Comparison of ENCODE assay signal across 1 cellular context in the genomic region with DNA sequence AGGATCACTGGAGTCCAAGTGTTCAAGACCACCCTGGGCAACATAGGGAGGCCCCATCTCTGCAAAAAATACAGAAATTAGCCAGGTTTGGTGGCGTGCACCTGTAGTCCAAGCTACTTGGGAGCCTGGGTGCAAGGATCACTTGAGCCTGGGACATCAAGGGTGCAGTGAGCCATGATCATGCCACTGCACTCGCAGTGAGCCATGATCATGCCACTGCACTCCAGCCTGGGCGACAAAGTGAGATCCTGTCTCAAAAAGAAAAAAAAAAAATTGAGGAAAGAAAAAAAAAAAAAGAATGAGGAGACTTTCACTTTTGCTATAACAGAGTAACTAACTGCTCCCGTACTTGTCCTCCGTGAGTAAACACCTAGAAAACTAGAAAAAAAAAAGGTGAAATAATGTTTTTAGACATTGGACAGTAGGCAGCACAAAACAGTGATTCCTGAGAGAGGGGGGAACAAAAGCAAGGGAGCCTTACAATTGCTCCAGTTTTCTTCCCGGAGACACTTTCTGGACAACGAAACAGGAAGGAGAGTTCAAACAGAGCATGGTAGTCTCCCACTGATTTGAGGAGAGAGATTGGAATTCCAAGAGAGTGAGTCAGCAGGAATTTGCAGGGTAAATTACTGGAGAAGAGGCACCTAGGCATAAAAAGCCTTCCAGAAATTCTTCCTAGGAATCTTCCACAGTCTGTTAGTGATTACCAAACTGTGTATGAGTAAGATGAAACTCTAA.
TF ChIP-seq lines count a peak whose summit lies in the region.

No MANE protein-coding gene starts in this region.

TF ChIP-seq in WTC11, 78 proteins besides CTCF, POLR2A, EP300 and RAD21 (continued from another document):
- TF ChIP-seq, protein P1, sequence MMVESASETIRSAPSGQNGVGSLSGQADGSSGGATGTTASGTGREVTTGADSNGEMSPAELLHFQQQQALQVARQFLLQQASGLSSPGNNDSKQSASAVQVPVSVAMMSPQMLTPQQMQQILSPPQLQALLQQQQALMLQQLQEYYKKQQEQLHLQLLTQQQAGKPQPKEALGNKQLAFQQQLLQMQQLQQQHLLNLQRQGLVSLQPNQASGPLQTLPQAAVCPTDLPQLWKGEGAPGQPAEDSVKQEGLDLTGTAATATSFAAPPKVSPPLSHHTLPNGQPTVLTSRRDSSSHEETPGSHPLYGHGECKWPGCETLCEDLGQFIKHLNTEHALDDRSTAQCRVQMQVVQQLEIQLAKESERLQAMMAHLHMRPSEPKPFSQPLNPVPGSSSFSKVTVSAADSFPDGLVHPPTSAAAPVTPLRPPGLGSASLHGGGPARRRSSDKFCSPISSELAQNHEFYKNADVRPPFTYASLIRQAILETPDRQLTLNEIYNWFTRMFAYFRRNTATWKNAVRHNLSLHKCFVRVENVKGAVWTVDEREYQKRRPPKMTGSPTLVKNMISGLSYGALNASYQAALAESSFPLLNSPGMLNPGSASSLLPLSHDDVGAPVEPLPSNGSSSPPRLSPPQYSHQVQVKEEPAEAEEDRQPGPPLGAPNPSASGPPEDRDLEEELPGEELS (CRISPR knock-in tag; IDR thresholded peaks at IDR 0.05), result no peak
- TF ChIP-seq EMX1 (CRISPR knock-in tag; IDR thresholded peaks at IDR 0.05), result no peak
